ENCODE assay signal across 23 cellular contexts in the genomic region with DNA sequence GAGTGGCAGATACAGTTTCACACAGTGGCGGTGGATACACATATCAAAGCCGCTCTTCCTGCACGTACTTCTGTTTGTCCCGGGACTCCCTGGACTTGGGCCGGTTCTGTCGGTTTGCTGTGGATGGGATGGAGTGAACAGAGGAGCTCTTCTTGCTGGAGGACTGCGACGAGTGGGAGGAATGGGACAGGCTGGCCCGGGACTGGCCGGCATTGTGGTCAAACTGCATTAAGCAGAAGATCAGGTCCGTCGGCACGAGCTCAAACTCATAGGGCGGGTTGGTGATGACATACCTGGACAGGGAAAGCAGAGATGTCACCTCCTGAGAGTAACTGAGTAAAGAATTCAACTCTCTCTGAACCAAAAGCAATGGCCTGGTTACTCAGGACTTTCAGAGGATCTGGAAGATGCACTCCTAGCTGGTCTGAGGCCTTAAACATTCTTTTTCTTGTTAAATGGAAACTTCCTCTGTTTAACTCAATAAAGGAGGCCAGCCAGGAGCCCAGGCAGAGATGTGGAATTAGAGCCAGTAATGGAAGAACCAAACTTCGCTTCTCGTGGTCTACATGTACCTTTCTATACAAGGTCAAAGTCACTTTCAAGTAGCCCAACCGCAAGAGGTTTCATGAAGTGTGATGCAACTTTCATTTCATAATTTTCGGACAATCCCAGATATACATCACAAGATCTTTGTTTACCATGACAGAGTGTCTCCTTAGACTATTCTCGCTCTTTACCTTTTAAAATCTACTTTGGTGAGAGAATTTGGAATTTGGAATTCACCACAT.
DNase-seq lines count a peak whose midpoint lies in the region; ATAC-seq, FAIRE-seq and TF ChIP-seq lines count a peak whose summit lies in the region.
"Had no signal": no experiment of that assay in that cellular context is flagged by ENCODE, and none has a peak within 500 bp of the region (broad histone marks: within the 10 kb centered on the region; RNA-seq: fewer than 3 reads in every experiment).

No MANE protein-coding gene starts in this region.

- H3K9me1 ChIP-seq in K562 (ENCODE audit: control insufficient read depth, insufficient read depth, low read length) = no peaks in the 10 kb centered on the region

- CTCF ChIA-PET in K562 (lab: Yijun Ruan, JAX; ENCODE audit: low intra/inter-chr PET ratio) = no interaction called here

- no peaks in the 10 kb centered on the region for H3K27me3 ChIP-seq in KMS-11 (ENCODE audit: insufficient read depth, low read depth)
- no peaks in the 10 kb centered on the region; a peak in 1 of 5 replicates for H3K27me3 ChIP-seq in K562 (ENCODE audit: control insufficient read depth in 2 of 2, insufficient read depth in 2 of 2, low read length in 2 of 2)
- no peaks in the 10 kb centered on the region for H3K27me3 ChIP-seq in sigmoid colon
- H3K27me3 ChIP-seq: MG63, Peyer's patch had no signal

- TF ChIP-seq RAD21 in K562 (CRISPR knock-in tag; conservative IDR thresholded peaks at IDR 0.05 in 1 of 2, IDR thresholded peaks at IDR 0.05 in 1 of 2) = no peak

- H3K9ac ChIP-seq in KMS-11 (no peak overlapping the region), K562 (ENCODE audit: insufficient read depth in 1 of 2, low read depth in 2 of 2, low read length in 2 of 2) (no peak overlapping the region)

- WGBS in K562 (ENCODE audit: insufficient coverage, low coverage, missing lambda C conversion rate) = under 1% methylated on average over 19 of the region's 19 CpGs
- 95% methylated on average over 19 of the region's 19 CpGs for WGBS in sigmoid colon, 2 donors

- peak; percentile 35 for DNase-seq in NOMO-1 treated with DMSO at 0.1 percent for 48 hours (lab: John Stamatoyannopoulos, UW; ENCODE audit: unreplicated experiment)
- DNase-seq in NOMO-1 treated with dmso at 0.1 percent for 144 hours (lab: John Stamatoyannopoulos, UW; ENCODE audit: unreplicated experiment) = no peak
- DNase-seq in K562 (ENCODE audit: extremely low read depth in 1 of 4, low spot score in 3 of 4) = no peak
- no peak for DNase-seq in sigmoid colon
- DNase-seq in NCI-H510A treated with DMSO at 0.1 percent for 48 hours (lab: John Stamatoyannopoulos, UW) = no peak
- DNase-seq in caudate nucleus (lab: John Stamatoyannopoulos, UW) = no peak
- DNase-seq in NCI-H774 (lab: John Stamatoyannopoulos, UW) = no peak
- DNase-seq: 8988T; CD4-positive, CD25-positive, alpha-beta regulatory T cell; DMS153; GF-D8; Kasumi-1; MG63; NCI-H1105 treated with DMSO at 0.1 percent for 48 hours; NCI-H1694; NCI-H2081 treated with DMSO at 0.1 percent for 48 hours; NCI-H446 treated with DMSO at 0.1 percent for 48 hours; NCI-H748 treated with DMSO at 0.1 percent for 48 hours; Peyer's patch had no signal

- no peak for ATAC-seq in K562
- ATAC-seq: Right ventricle myocardium inferior had no signal

- no peaks in the 10 kb centered on the region for H3K79me2 ChIP-seq in KMS-11 (ENCODE audit: insufficient read depth, low read depth)
- H3K79me2 ChIP-seq in K562 (ENCODE audit: control insufficient read depth, insufficient read depth, low read length) = no peaks in the 10 kb centered on the region

- H3K4me1 ChIP-seq in KMS-11 (ENCODE audit: low read depth, poor library complexity, severe bottlenecking) = peaks cover 17% of the 10 kb centered on the region
- H3K4me1 ChIP-seq in K562 (replicated peaks in 1 of 2; ENCODE audit: control insufficient read depth in 2 of 2, insufficient read depth in 2 of 2, low read length in 2 of 2) = no peaks in the 10 kb centered on the region
- H3K4me1 ChIP-seq in sigmoid colon = peaks cover 0 to 58% (median 38%) of the 10 kb centered on the region in 4 donors
- H3K4me1 ChIP-seq: Peyer's patch had no signal

- no peaks in the 10 kb centered on the region for H4K20me1 ChIP-seq in KMS-11 (ENCODE audit: insufficient read depth)
- no peaks in the 10 kb centered on the region for H4K20me1 ChIP-seq in K562 (replicated peaks; ENCODE audit: control insufficient read depth, insufficient read depth, low read length)

- TF ChIP-seq EP300 in K562 (IDR thresholded peaks at IDR 0.05; ENCODE audit: low read length) (no peak), sigmoid colon (IDR thresholded peaks at IDR 0.05) (no peak)

- no peaks in the 10 kb centered on the region for H3K9me3 ChIP-seq in K562 (replicated peaks; ENCODE audit: control insufficient read depth, insufficient read depth, low read depth, low read length)
- H3K9me3 ChIP-seq in sigmoid colon = no peaks in the 10 kb centered on the region
- H3K9me3 ChIP-seq: MG63, Peyer's patch had no signal

- in situ Hi-C loops in K562 (cut with MboI) = no loop called here

- POLR2A ChIA-PET in K562 (lab: Yijun Ruan, JAX) = interaction anchor here (0.7 kb wide), 1 partner anchor 37 kb away, joined by 5 read pairs; no protein-coding TSS in a partner anchor

- H2AFZ ChIP-seq in KMS-11 (ENCODE audit: low read depth) (no peak overlapping the region), K562 (ENCODE audit: low read depth, low read length) (no peak overlapping the region)

- H3K27ac ChIP-seq in KMS-11 (no peak overlapping the region), K562 (ENCODE audit: extremely low read depth, low read depth, low read length) (no peak overlapping the region), sigmoid colon (peak overlapping the region in 3 of 4 donors; percentile 67 to 76 (median 73)), caudate nucleus (ENCODE audit: low read depth, low read length) (no peak overlapping the region)
- H3K27ac ChIP-seq: HL-60, Peyer's patch had no signal

- H3K4me3 ChIP-seq in KMS-11 (IDR thresholded peaks at IDR 0.05; ENCODE audit: insufficient read depth, low read depth, low read length) (no peak overlapping the region), K562 (no peak overlapping the region), sigmoid colon (no peak overlapping the region)
- H3K4me3 ChIP-seq: MG63, Peyer's patch had no signal

- TF ChIP-seq POLR2A in K562 (conservative IDR thresholded peaks at IDR 0.05) (no peak), sigmoid colon (IDR thresholded peaks at IDR 0.05) (no peak)

- no peak for FAIRE-seq in K562 (lab: Jason Lieb, UNC)
- FAIRE-seq: H54 had no signal

- intact Hi-C loops in K562 (cut with micrococcal nuclease) = no loop called here
- intact Hi-C loops in sigmoid colon (cut with DNase I) = loop anchor here (5.0 to 10.0 kb wide), 4 partner anchors 90 to 490 kb away; no protein-coding TSS in a partner anchor

- H3K4me2 ChIP-seq in KMS-11 (peak overlapping the region; percentile 7; the same call in 1 of the 2 replicates), K562 (ENCODE audit: insufficient read depth, low read length) (no peak overlapping the region)

- H3K36me3 ChIP-seq in KMS-11 (ENCODE audit: insufficient read depth) (no peaks in the 10 kb centered on the region), K562 (ENCODE audit: control insufficient read depth, insufficient read depth, low read length) (no peaks in the 10 kb centered on the region), sigmoid colon (peaks cover 0 to 26% (median 7%) of the 10 kb centered on the region in 4 donors)
- H3K36me3 ChIP-seq: Peyer's patch had no signal

- no TSS peak for BruUV-seq in K562 (replicated peaks; lab: Mats Ljungman, UMichigan)

- TF ChIP-seq CTCF in KMS-11 (conservative IDR thresholded peaks at IDR 0.05; ENCODE audit: low read depth, low read length) = no peak
- TF ChIP-seq CTCF in K562 (IDR thresholded peaks at IDR 0.05 in 2 of 3, conservative IDR thresholded peaks at IDR 0.05 in 1 of 3; ENCODE audit: insufficient read depth in 2 of 3, low read depth in 1 of 3, low read length in 3 of 3) = no peak
- TF ChIP-seq CTCF in sigmoid colon (IDR thresholded peaks at IDR 0.05) = no peak

TF ChIP-seq in K562, 482 proteins besides CTCF, POLR2A, EP300 and RAD21 (continues in another document):
- TF ChIP-seq, protein P1, sequence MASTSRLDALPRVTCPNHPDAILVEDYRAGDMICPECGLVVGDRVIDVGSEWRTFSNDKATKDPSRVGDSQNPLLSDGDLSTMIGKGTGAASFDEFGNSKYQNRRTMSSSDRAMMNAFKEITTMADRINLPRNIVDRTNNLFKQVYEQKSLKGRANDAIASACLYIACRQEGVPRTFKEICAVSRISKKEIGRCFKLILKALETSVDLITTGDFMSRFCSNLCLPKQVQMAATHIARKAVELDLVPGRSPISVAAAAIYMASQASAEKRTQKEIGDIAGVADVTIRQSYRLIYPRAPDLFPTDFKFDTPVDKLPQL (IDR thresholded peaks at IDR 0.05; ENCODE audit: extremely low read depth, insufficient read length) = no peak
- TF ChIP-seq FOXJ3 (CRISPR knock-in tag; IDR thresholded peaks at IDR 0.05) (no peak), ZNF253 (CRISPR knock-in tag; conservative IDR thresholded peaks at IDR 0.05) (no peak), ZNF184 (CRISPR knock-in tag; IDR thresholded peaks at IDR 0.05) (no peak), CEBPG (CRISPR knock-in tag; IDR thresholded peaks at IDR 0.05) (no peak), CEBPG (tag; conservative IDR thresholded peaks at IDR 0.05 in 1 of 2, IDR thresholded peaks at IDR 0.05 in 1 of 2) (0 out of 4 replicates have a peak, but pooled peaks of 1 of the 2 experiments have one; percentile 21), ZNF41 (CRISPR knock-in tag; conservative IDR thresholded peaks at IDR 0.05) (no peak), SNIP1 (IDR thresholded peaks at IDR 0.05; ENCODE audit: low read depth) (no peak)

Comparison
In these comparisons a context has a peak if more than half of its experiments do, and no peak if none do; other contexts are left out.
1. H3K27ac ChIP-seq: peak in sigmoid colon (3 of 4); none in KMS-11 (single experiment), K562 (single experiment) and caudate nucleus (single experiment).